Comparison of ENCODE assay signal across 2 cellular contexts in genomic region chr1:84386716-84387479, GRCh38.
TF ChIP-seq lines count a peak whose summit lies in the region.

No MANE protein-coding gene starts in this region.

TF ChIP-seq in IMR-90, 13 proteins besides CTCF, POLR2A, EP300 and RAD21:
- TF ChIP-seq CEBPB (IDR thresholded peaks at IDR 0.05; ENCODE audit: low read depth, low read length) (no peak), FOS (IDR thresholded peaks at IDR 0.05; ENCODE audit: low read depth, low read length) (no peak), SMC3 (IDR thresholded peaks at IDR 0.05; ENCODE audit: low read depth, low read length) (no peak), BHLHE40 (IDR thresholded peaks at IDR 0.05; ENCODE audit: low read depth, low read length) (no peak), RCOR1 (IDR thresholded peaks at IDR 0.05; ENCODE audit: insufficient replicate concordance, low read length) (no peak), NFE2L2 (IDR thresholded peaks at IDR 0.05; ENCODE audit: low read depth, low read length) (no peak), MAZ (IDR thresholded peaks at IDR 0.05; ENCODE audit: borderline replicate concordance, low read depth, low read length) (no peak), MXI1 (IDR thresholded peaks at IDR 0.05; ENCODE audit: borderline replicate concordance, low read depth, low read length) (no peak), MAFK (IDR thresholded peaks at IDR 0.05; ENCODE audit: low read depth, low read length) (no peak), CHD1 (IDR thresholded peaks at IDR 0.05; ENCODE audit: low read depth, low read length) (no peak), RFX5 (IDR thresholded peaks at IDR 0.05; ENCODE audit: low read depth, low read length) (no peak)
- TF ChIP-seq, protein P1, sequence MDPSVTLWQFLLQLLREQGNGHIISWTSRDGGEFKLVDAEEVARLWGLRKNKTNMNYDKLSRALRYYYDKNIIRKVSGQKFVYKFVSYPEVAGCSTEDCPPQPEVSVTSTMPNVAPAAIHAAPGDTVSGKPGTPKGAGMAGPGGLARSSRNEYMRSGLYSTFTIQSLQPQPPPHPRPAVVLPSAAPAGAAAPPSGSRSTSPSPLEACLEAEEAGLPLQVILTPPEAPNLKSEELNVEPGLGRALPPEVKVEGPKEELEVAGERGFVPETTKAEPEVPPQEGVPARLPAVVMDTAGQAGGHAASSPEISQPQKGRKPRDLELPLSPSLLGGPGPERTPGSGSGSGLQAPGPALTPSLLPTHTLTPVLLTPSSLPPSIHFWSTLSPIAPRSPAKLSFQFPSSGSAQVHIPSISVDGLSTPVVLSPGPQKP (IDR thresholded peaks at IDR 0.05; ENCODE audit: borderline replicate concordance, low read depth, low read length), result no peak
- TF ChIP-seq, protein P2, sequence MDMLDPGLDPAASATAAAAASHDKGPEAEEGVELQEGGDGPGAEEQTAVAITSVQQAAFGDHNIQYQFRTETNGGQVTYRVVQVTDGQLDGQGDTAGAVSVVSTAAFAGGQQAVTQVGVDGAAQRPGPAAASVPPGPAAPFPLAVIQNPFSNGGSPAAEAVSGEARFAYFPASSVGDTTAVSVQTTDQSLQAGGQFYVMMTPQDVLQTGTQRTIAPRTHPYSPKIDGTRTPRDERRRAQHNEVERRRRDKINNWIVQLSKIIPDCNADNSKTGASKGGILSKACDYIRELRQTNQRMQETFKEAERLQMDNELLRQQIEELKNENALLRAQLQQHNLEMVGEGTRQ (IDR thresholded peaks at IDR 0.05; ENCODE audit: low read depth, low read length), result no peak

TF ChIP-seq in endothelial cell of umbilical vein, 7 proteins besides CTCF, POLR2A, EP300 and RAD21:
- TF ChIP-seq FOS (IDR thresholded peaks at IDR 0.05; ENCODE audit: borderline replicate concordance, insufficient read depth, low read length) (no peak), MYC (IDR thresholded peaks at IDR 0.05; ENCODE audit: low read depth, low read length) (no peak), GATA2 (IDR thresholded peaks at IDR 0.05; ENCODE audit: insufficient read depth, insufficient read length, low read depth, low read length) (no peak)
